9 cellular contexts compared by ENCODE assay signal in the genomic region with DNA sequence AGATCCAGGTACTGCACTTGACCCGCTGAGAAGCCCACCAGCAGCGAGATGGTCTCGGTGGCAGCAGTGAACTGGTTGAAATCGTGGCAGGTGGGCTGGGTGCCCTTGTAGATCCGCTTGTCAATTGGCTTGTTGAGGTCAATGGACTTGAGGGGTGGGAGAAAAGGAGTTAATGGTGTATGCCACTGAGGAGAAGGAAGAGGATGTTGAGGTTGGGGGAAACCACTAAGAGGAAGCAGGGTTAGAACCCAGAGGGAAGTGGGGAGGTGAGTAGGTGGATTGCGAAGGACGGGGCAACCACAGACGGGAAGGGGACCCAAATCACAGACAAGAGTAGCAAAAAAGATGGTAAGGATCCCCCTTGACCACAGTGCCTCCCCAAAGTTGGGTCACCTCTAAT. TPM values are rescaled to one million over a fixed set of nuclear protein-coding genes. Genes with fewer than 3 reads are reported as not detected.
DNase-seq lines count a peak whose midpoint lies in the region; ATAC-seq and TF ChIP-seq lines count a peak whose summit lies in the region.
"Had no signal": no experiment of that assay in that cellular context is flagged by ENCODE, and none has a peak within 500 bp of the region (broad histone marks: within the 10 kb centered on the region; RNA-seq: fewer than 3 reads in every experiment).

No MANE protein-coding gene starts in this region.

- DNase-seq in Calu3 (no peak), MG63 (no peak), nephron progenitor cell (no peak), GM13976 (ENCODE audit: low spot score) (no peak), NCI-H774 (lab: John Stamatoyannopoulos, UW) (no peak), left cardiac atrium (no peak)
- DNase-seq: NCI-H1417 had no signal

- H3K27ac Mint-ChIP-seq in Calu3 (ENCODE audit: unreplicated experiment) (peak overlapping the region; percentile 57), nephron progenitor cell (no peak overlapping the region)
- H3K27ac Mint-ChIP-seq in activated naive CD8-positive, alpha-beta T cell: no peak overlapping the region

- H3K36me3 Mint-ChIP-seq in Calu3 (ENCODE audit: insufficient read depth, unreplicated experiment) (peaks cover 61% of the 10 kb centered on the region), nephron progenitor cell (ENCODE audit: low read depth) (peaks cover 38% of the 10 kb centered on the region)
- H3K36me3 Mint-ChIP-seq in activated naive CD8-positive, alpha-beta T cell: peaks cover 21% of the 10 kb centered on the region

- in situ Hi-C loops in GM13976 (cut with MboI; ENCODE audit: low sequenced_read_pairs, unreplicated experiment): no loop called here

- no peaks in the 10 kb centered on the region for H3K9me3 ChIP-seq in MG63

- H3K4me3 ChIP-seq in MG63: peak overlapping the region; percentile 91

- CTCF ChIA-PET in Calu3 (lab: Charles Lee): no interaction called here

- H3K4me1 Mint-ChIP-seq in Calu3 (ENCODE audit: low read depth, unreplicated experiment): peaks cover 33% of the 10 kb centered on the region
- peaks cover 33% of the 10 kb centered on the region for H3K4me1 Mint-ChIP-seq in activated naive CD8-positive, alpha-beta T cell (ENCODE audit: low read depth)
- peaks cover 36% of the 10 kb centered on the region for H3K4me1 Mint-ChIP-seq in nephron progenitor cell

- intact Hi-C loops in Calu3 (cut with micrococcal nuclease; ENCODE audit: unreplicated experiment) (no loop called here), left cardiac atrium (cut with DNase I) (no loop called here)

- H3K27me3 Mint-ChIP-seq in Calu3 (ENCODE audit: unreplicated experiment) (peaks cover 22% of the 10 kb centered on the region), nephron progenitor cell (ENCODE audit: low read depth, poor library complexity) (peaks cover 9% of the 10 kb centered on the region)
- H3K27me3 Mint-ChIP-seq in activated naive CD8-positive, alpha-beta T cell: peaks cover 14% of the 10 kb centered on the region

- no TSS peak for BruUV-seq in Calu3 (replicated peaks; lab: Mats Ljungman, UMichigan)

- no peaks in the 10 kb centered on the region for H3K27me3 ChIP-seq in MG63

- TF ChIP-seq CTCF in Calu3 (IDR thresholded peaks at IDR 0.05; ENCODE audit: unreplicated experiment): no peak
- no peak for TF ChIP-seq CTCF in nephron progenitor cell (IDR thresholded peaks at IDR 0.05)
- no peak for TF ChIP-seq CTCF in GM13976 (IDR thresholded peaks at IDR 0.05; ENCODE audit: borderline replicate concordance, control extremely low read depth, extremely low read depth, insufficient read depth, missing control alignments)

- ATAC-seq in HG03095 (IDR thresholded peaks at IDR 0.05; ENCODE audit: unreplicated experiment): no peak
- no peak for ATAC-seq in left cardiac atrium

- peaks cover 56% of the 10 kb centered on the region for H3K36me3 ChIP-seq in MG63

- H3K4me3 Mint-ChIP-seq in Calu3 (ENCODE audit: low read depth, unreplicated experiment): peak overlapping the region; percentile 93
- peak overlapping the region; percentile 96 for H3K4me3 Mint-ChIP-seq in activated naive CD8-positive, alpha-beta T cell
- peak overlapping the region; percentile 98 for H3K4me3 Mint-ChIP-seq in nephron progenitor cell

- H3K9me3 Mint-ChIP-seq in Calu3 (ENCODE audit: low read depth, unreplicated experiment) (no peaks in the 10 kb centered on the region), nephron progenitor cell (no peaks in the 10 kb centered on the region)
- no peaks in the 10 kb centered on the region for H3K9me3 Mint-ChIP-seq in activated naive CD8-positive, alpha-beta T cell (ENCODE audit: low read depth)

RNA-seq across cellular contexts. Expression of gene DMWD, which starts 1.7 kb away (rescaled TPM):
- total RNA-seq in Calu3 (2022): 74.9 and 76.9 TPM in 2 replicates
- 30.4 and 48.0 TPM in 2 replicates for total RNA-seq in MG63 (2014; rRNA removed; shearing (Covaris generic); ENCODE audit: low replicate concordance)
- 10 to 100 TPM; 55.3 to 57.7 TPM for total RNA-seq in left cardiac atrium

RNA-seq across cellular contexts. Expression of gene DMPK, which starts 8.7 kb away (rescaled TPM):
- 70.8 and 76.0 TPM in 2 replicates for total RNA-seq in Calu3 (2022)
- 3.9 and 7.0 TPM in 2 replicates for total RNA-seq in MG63 (2014; rRNA removed; shearing (Covaris generic); ENCODE audit: low replicate concordance)
- 100 to 1,000 TPM; 200 to 241 TPM for total RNA-seq in left cardiac atrium

RNA-seq across cellular contexts. Expression of gene SIX5, which starts 21.9 kb away (rescaled TPM):
- total RNA-seq in Calu3 (2022) (12.9 and 15.0 TPM in 2 replicates), left cardiac atrium (10 to 100 TPM; 15.6 to 21.1 TPM)
- 11.4 and 18.6 TPM in 2 replicates for total RNA-seq in MG63 (2014; rRNA removed; shearing (Covaris generic); ENCODE audit: low replicate concordance)

RNA-seq across cellular contexts. Expression of gene RSPH6A, which starts 24.2 kb away (rescaled TPM):
- total RNA-seq in Calu3 (2022): 0.44 and 0.52 TPM in 2 replicates
- not detected in 2 replicates for total RNA-seq in MG63 (2014; rRNA removed; shearing (Covaris generic); ENCODE audit: low replicate concordance)
- not detected for total RNA-seq in left cardiac atrium

RNA-seq across cellular contexts. Expression of gene MEIOSIN, which starts 57.7 kb away (rescaled TPM):
- not detected in 2 replicates for total RNA-seq in Calu3 (2022)
- total RNA-seq in MG63 (2014; rRNA removed; shearing (Covaris generic); ENCODE audit: low replicate concordance): 0.99 TPM in 1 of 2 replicates, not detected in the other
- under 1 TPM; 0.21 to 0.24 TPM for total RNA-seq in left cardiac atrium
